In the genomic region with DNA sequence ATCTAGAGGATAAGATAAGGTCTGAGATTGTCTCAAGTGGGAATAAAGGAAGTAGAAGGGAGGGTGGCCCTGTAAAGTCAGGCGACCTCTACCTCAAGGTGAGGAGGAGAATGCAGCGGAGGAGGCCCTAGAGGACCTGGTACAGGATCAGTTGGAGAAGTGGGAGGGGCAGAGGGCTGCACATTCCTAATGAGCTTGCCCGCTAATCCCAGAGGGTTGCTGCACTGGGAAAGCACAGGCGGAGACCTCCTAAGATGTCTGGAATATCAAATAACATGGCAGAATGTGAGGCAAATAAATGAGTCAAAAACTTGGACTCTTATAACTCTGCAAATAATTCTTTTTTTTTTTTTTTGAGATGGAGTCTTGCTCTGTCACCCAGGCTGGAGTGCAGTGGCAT, we compare ENCODE assay signal across 21 cellular contexts.
"Had no signal": no experiment of that assay in that cellular context is flagged by ENCODE, and none has a peak within 500 bp of the region (broad histone marks: within the 10 kb centered on the region; RNA-seq: fewer than 3 reads in every experiment).

No MANE protein-coding gene starts in this region.

- FAIRE-seq: kidney had no signal

- H3K9me3 ChIP-seq: transverse colon had no signal

- H3K4me2 ChIP-seq: smooth muscle cell had no signal

- ATAC-seq: activated T-cell treated with anti-CD3 and anti-CD28 coated beads, Interleukin-2, amount 50 U/mL, for 4 hours; left lobe of liver; sciatic nerve; stimulated activated naive B cell treated with anti-CD40 and anti-IgM and Interleukin-4, amounts not matched to agents 10 μg/mL and 1 μg/mL and 100 μg/mL, for 72 hours; WTC11 had no signal

- DNase-seq: activated CD8-positive, alpha-beta memory T cell treated with anti-CD3 and anti-CD28 coated beads for 24 hours; activated CD8-positive, alpha-beta memory T cell treated with anti-CD3 and anti-CD28 coated beads, Interleukin-2, amount 50 U/mL, for 4 hours; activated naive CD4-positive, alpha-beta T cell; activated T-cell treated with anti-CD3 and anti-CD28 coated beads, Interleukin-2, amount 50 U/mL, for 4 hours; amniotic stem cell; cortex of kidney; foreskin fibroblast; kidney; naive B cell; stimulated activated CD4-positive, alpha-beta T cell treated with anti-CD3 and anti-CD28 coated beads, Interleukin-2, amount 100 ng/mL, for 48 hours; stimulated activated CD8-positive, alpha-beta memory T cell treated with anti-CD3 and anti-CD28 coated beads, Interleukin-4, amount 100 ng/mL, for 48 hours; stimulated activated naive B cell treated with anti-CD40 and anti-IgM and Interleukin-4, amounts not matched to agents 10 μg/mL and 1 μg/mL and 100 μg/mL, for 72 hours; T-helper 9 cell; transverse colon had no signal

- H3K36me3 ChIP-seq: cardiac muscle cell, transverse colon had no signal

- H3K27ac ChIP-seq: cardiac muscle cell, epithelial cell of prostate, transverse colon had no signal

- H3K4me3 ChIP-seq: cardiac muscle cell, lung, smooth muscle cell, transverse colon had no signal

- H3K27me3 ChIP-seq: cardiac muscle cell, transverse colon had no signal
